ENCODE assay signal across 1 cellular context in genomic region chr7:156639426-156640256, GRCh38.
A peak's percentile ranks its signal among the peaks of the same experiment; 100 is the strongest.
TF ChIP-seq lines count a peak whose summit lies in the region.

No MANE protein-coding gene starts in this region.

TF ChIP-seq in K562, 482 proteins besides CTCF, POLR2A, EP300 and RAD21 (continued from another document and continues in another):
- TF ChIP-seq ZBTB5 (IDR thresholded peaks at IDR 0.05) (no peak), RFX1 (IDR thresholded peaks at IDR 0.05) (no peak), LARP7 (IDR thresholded peaks at IDR 0.05) (no peak), RFX5 (IDR thresholded peaks at IDR 0.05; ENCODE audit: low read depth, low read length) (no peak), COPS2 (conservative IDR thresholded peaks at IDR 0.05) (no peak), MCM5 (IDR thresholded peaks at IDR 0.05; ENCODE audit: low read depth) (no peak), ZNF146 (CRISPR knock-in tag; IDR thresholded peaks at IDR 0.05; ENCODE audit: unreplicated experiment) (peak; percentile 33), FOXJ2 (tag; IDR thresholded peaks at IDR 0.05) (peak; percentile 37; the same call in 1 of the 2 replicates), BCLAF1 (IDR thresholded peaks at IDR 0.05; ENCODE audit: borderline replicate concordance in 1 of 2, control insufficient read depth in 1 of 2, low read depth in 2 of 2, low read length in 1 of 2) (no peak), ZBTB34 (CRISPR knock-in tag; IDR thresholded peaks at IDR 0.05) (no peak), PCBP1 (IDR thresholded peaks at IDR 0.05; ENCODE audit: low read depth, low read length, poor library complexity, severe bottlenecking) (peak; percentile 41), MTF1 (CRISPR knock-in tag; IDR thresholded peaks at IDR 0.05; ENCODE audit: borderline replicate concordance) (no peak), TCF3 (CRISPR knock-in tag; IDR thresholded peaks at IDR 0.05) (no peak), ZNF589 (CRISPR knock-in tag; IDR thresholded peaks at IDR 0.05; ENCODE audit: low read depth) (peak; percentile 64; the same call in 1 of the 2 replicates), ZNF57 (CRISPR knock-in tag; IDR thresholded peaks at IDR 0.05) (no peak), ZNF134 (CRISPR knock-in tag; conservative IDR thresholded peaks at IDR 0.05) (no peak), NCOR1 (IDR thresholded peaks at IDR 0.05) (no peak), POLR3G (IDR thresholded peaks at IDR 0.05; ENCODE audit: extremely low read depth, insufficient read length, insufficient replicate concordance) (no peak), TSHZ1 (CRISPR knock-in tag; IDR thresholded peaks at IDR 0.05) (no peak), ZNF263 (CRISPR knock-in tag; IDR thresholded peaks at IDR 0.05; ENCODE audit: borderline replicate concordance) (0 out of 2 replicates have a peak, but pooled peaks have one; percentile 27), NR2C2 (CRISPR knock-in tag; IDR thresholded peaks at IDR 0.05) (no peak; the same call in 1 of the 2 replicates), NR2C2 (tag; IDR thresholded peaks at IDR 0.05) (peak; percentile 72), PKNOX1 (IDR thresholded peaks at IDR 0.05) (no peak), MCM3 (IDR thresholded peaks at IDR 0.05) (no peak), SOX6 (IDR thresholded peaks at IDR 0.05) (peak; percentile 17; the same call in 1 of the 2 replicates), CSDE1 (IDR thresholded peaks at IDR 0.05) (no peak), JUND (IDR thresholded peaks at IDR 0.05; ENCODE audit: borderline replicate concordance, low read depth, low read length) (0 out of 2 replicates have a peak, but pooled peaks have one; percentile 3), JUND (tag; IDR thresholded peaks at IDR 0.05; ENCODE audit: borderline replicate concordance, low read depth, low read length) (no peak), PYGO2 (tag; IDR thresholded peaks at IDR 0.05) (no peak), TBP (optimal IDR thresholded peaks at IDR 0.05; ENCODE audit: low read depth, low read length) (peak; percentile 23), ZNF232 (CRISPR knock-in tag; IDR thresholded peaks at IDR 0.05) (no peak; the same call in 1 of the 2 replicates), MEIS2 (IDR thresholded peaks at IDR 0.05; ENCODE audit: partially characterized antibody) (no peak), CREBBP (IDR thresholded peaks at IDR 0.05; ENCODE audit: low read depth, low read length) (no peak), CTBP1 (IDR thresholded peaks at IDR 0.05; ENCODE audit: borderline replicate concordance) (peak; percentile 48; the same call in 1 of the 2 replicates), DIDO1 (tag; IDR thresholded peaks at IDR 0.05; ENCODE audit: low read depth) (no peak), ZNF76 (CRISPR knock-in tag; IDR thresholded peaks at IDR 0.05; ENCODE audit: borderline replicate concordance) (no peak), ADNP (tag; IDR thresholded peaks at IDR 0.05) (no peak), LEF1 (IDR thresholded peaks at IDR 0.05) (no peak), SMAD1 (IDR thresholded peaks at IDR 0.05; ENCODE audit: low read depth, low read length, partially characterized antibody) (peak; percentile 68), HNRNPK (IDR thresholded peaks at IDR 0.05; ENCODE audit: low read depth, low read length, poor library complexity, severe bottlenecking) (no peak), ZFX (CRISPR knock-in tag; IDR thresholded peaks at IDR 0.05) (no peak; the same call in 1 of the 2 replicates), U2AF2 (optimal IDR thresholded peaks at IDR 0.05; ENCODE audit: low read depth, low read length) (no peak), POLR2AphosphoS2 (IDR thresholded peaks at IDR 0.05; ENCODE audit: low read length) (no peak), NCOA6 (IDR thresholded peaks at IDR 0.05) (peak; percentile 87), ZNF639 (CRISPR knock-in tag; conservative IDR thresholded peaks at IDR 0.05 in 1 of 2, IDR thresholded peaks at IDR 0.05 in 1 of 2) (no peak), L3MBTL2 (IDR thresholded peaks at IDR 0.05) (no peak), SIN3B (IDR thresholded peaks at IDR 0.05; ENCODE audit: low read depth) (no peak), CREM (IDR thresholded peaks at IDR 0.05; ENCODE audit: low read depth) (peak; percentile 63), FOXJ3 (CRISPR knock-in tag; IDR thresholded peaks at IDR 0.05) (no peak), FIP1L1 (IDR thresholded peaks at IDR 0.05; ENCODE audit: low read depth, low read length, poor library complexity, severe bottlenecking) (peak; percentile 96), DDX20 (tag; IDR thresholded peaks at IDR 0.05; ENCODE audit: low read depth) (no peak), SMAD2 (IDR thresholded peaks at IDR 0.05; ENCODE audit: low read depth, low read length) (no peak), TCF7 (IDR thresholded peaks at IDR 0.05; ENCODE audit: borderline replicate concordance) (0 out of 2 replicates have a peak, but pooled peaks have one; percentile 21), ZNF174 (CRISPR knock-in tag; IDR thresholded peaks at IDR 0.05) (0 out of 2 replicates have a peak, but pooled peaks have one; percentile 44), ZBED1 (IDR thresholded peaks at IDR 0.05) (no peak)
- TF ChIP-seq, protein P1, sequence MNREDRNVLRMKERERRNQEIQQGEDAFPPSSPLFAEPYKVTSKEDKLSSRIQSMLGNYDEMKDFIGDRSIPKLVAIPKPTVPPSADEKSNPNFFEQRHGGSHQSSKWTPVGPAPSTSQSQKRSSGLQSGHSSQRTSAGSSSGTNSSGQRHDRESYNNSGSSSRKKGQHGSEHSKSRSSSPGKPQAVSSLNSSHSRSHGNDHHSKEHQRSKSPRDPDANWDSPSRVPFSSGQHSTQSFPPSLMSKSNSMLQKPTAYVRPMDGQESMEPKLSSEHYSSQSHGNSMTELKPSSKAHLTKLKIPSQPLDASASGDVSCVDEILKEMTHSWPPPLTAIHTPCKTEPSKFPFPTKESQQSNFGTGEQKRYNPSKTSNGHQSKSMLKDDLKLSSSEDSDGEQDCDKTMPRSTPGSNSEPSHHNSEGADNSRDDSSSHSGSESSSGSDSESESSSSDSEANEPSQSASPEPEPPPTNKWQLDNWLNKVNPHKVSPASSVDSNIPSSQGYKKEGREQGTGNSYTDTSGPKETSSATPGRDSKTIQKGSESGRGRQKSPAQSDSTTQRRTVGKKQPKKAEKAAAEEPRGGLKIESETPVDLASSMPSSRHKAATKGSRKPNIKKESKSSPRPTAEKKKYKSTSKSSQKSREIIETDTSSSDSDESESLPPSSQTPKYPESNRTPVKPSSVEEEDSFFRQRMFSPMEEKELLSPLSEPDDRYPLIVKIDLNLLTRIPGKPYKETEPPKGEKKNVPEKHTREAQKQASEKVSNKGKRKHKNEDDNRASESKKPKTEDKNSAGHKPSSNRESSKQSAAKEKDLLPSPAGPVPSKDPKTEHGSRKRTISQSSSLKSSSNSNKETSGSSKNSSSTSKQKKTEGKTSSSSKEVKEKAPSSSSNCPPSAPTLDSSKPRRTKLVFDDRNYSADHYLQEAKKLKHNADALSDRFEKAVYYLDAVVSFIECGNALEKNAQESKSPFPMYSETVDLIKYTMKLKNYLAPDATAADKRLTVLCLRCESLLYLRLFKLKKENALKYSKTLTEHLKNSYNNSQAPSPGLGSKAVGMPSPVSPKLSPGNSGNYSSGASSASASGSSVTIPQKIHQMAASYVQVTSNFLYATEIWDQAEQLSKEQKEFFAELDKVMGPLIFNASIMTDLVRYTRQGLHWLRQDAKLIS (CRISPR knock-in tag; IDR thresholded peaks at IDR 0.05) = no peak; the same call in none of the 2 replicates
- TF ChIP-seq, protein P2, sequence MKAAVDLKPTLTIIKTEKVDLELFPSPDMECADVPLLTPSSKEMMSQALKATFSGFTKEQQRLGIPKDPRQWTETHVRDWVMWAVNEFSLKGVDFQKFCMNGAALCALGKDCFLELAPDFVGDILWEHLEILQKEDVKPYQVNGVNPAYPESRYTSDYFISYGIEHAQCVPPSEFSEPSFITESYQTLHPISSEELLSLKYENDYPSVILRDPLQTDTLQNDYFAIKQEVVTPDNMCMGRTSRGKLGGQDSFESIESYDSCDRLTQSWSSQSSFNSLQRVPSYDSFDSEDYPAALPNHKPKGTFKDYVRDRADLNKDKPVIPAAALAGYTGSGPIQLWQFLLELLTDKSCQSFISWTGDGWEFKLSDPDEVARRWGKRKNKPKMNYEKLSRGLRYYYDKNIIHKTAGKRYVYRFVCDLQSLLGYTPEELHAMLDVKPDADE (conservative IDR thresholded peaks at IDR 0.05; ENCODE audit: control insufficient read depth, low read depth, low read length) = 0 out of 2 replicates have a peak, but pooled peaks have one; percentile 71
